Comparison of ENCODE assay signal across 8 cellular contexts in the genomic region with DNA sequence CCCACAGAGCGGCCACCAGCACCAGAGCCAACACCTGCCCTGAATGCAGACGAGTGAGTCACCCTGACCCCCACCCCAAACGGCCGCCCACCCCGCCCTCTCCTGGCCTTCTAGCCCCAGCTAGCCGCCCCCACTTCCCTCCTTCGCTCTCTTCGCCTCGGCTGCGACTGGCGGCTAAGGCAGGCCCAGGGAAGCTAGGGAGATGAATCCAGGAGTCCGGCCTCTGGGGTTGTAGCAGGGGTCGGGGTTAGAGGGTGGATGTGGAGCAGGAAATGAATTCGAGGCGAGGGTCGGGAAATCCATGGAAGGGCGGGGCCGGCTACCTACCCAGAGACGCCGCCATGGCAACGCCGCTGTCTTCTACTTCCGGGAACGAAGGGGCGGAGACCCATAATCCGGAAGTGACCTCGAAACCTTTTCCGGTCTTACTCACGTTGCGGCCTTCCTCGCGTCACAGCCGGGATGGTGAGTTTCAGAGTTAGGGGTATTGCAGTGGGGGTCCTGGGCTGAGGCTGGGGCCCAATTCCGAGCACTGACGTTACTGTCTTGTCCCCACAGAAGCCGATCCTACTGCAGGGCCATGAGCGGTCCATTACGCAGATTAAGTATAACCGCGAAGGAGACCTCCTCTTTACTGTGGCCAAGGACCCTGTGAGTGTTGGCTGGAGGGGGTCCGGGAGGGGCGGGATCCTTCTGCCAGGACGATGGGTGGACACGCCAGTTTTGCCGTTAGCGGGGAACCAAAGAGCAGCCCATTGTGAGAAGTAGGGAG. TPM values are rescaled to one million over a fixed set of nuclear protein-coding genes. Genes with fewer than 3 reads are reported as not detected.
DNase-seq lines count a peak whose midpoint lies in the region; ATAC-seq and TF ChIP-seq lines count a peak whose summit lies in the region.

A gene (plus strand): TSS at position 428 of the 772 bp plus-strand sequence. CDS start 35 bp downstream, at position 463.
A gene (minus strand): TSS at position 374 of the 772 bp plus-strand sequence. CDS start 31 bp downstream, at position 343.

- no peak for TF ChIP-seq CTCF in coronary artery (IDR thresholded peaks at IDR 0.05)

- H3K27me3 Mint-ChIP-seq in activated CD4-positive, alpha-beta T cell treated with anti-CD3 and anti-CD28 coated beads, Interleukin-2, amount 10 ng/mL, durations not matched to agents 7 days and 5 days = no peaks in the 10 kb centered on the region

- H3K4me3 ChIP-seq in coronary artery = peak within 1 kb of the TSS; percentile 94

- no peaks in the 10 kb centered on the region for H3K27me3 ChIP-seq in layer of hippocampus (ENCODE audit: control insufficient read depth, insufficient read depth, low read length)

- POLR2A ChIA-PET in activated CD4-positive, alpha-beta T cell treated with anti-CD3 and anti-CD28 coated beads, Interleukin-2, amount 10 ng/mL, durations not matched to agents 7 days and 5 days (lab: Charles Lee) = no interaction called here

- peaks cover 43% of the 10 kb centered on the region for H3K4me1 Mint-ChIP-seq in activated CD4-positive, alpha-beta T cell treated with anti-CD3 and anti-CD28 coated beads, Interleukin-2, amount 10 ng/mL, durations not matched to agents 7 days and 5 days

- peak; percentile 74 to 84 for DNase-seq in AML-193 (lab: John Stamatoyannopoulos, UW)
- DNase-seq in GM19238 (ENCODE audit: insufficient read length, low spot score) = peak; percentile 92
- peak; percentile 84 to 95 for DNase-seq in NCI-H526 (lab: John Stamatoyannopoulos, UW)
- DNase-seq in activated CD4-positive, alpha-beta T cell treated with anti-CD3 and anti-CD28 coated beads, Interleukin-2, amount 10 ng/mL, durations not matched to agents 7 days and 5 days = peak; percentile 96
- DNase-seq in coronary artery (ENCODE audit: low spot score) = peak; percentile 95
- peak; percentile 78 to 83 for DNase-seq in stimulated activated CD4-positive, alpha-beta T cell treated with anti-CD3 and anti-CD28 coated beads, Interleukin-1b, Interleukin-23, amount 100 ng/mL, for 4 hours (ENCODE audit: low read depth in 2 of 2)

- peak; percentile 95 for ATAC-seq in HG03442 (IDR thresholded peaks at IDR 0.05; ENCODE audit: unreplicated experiment)

- CTCF ChIA-PET in activated CD4-positive, alpha-beta T cell treated with anti-CD3 and anti-CD28 coated beads, Interleukin-2, amount 10 ng/mL, durations not matched to agents 7 days and 5 days (lab: Charles Lee) = interaction anchor here (0.6 to 1.4 kb wide), 2 partner anchors 37 to 476 kb away, joined by 3 to 5 read pairs; no protein-coding TSS in a partner anchor

- no peaks in the 10 kb centered on the region for H3K9me3 Mint-ChIP-seq in activated CD4-positive, alpha-beta T cell treated with anti-CD3 and anti-CD28 coated beads, Interleukin-2, amount 10 ng/mL, durations not matched to agents 7 days and 5 days

- H3K36me3 Mint-ChIP-seq in activated CD4-positive, alpha-beta T cell treated with anti-CD3 and anti-CD28 coated beads, Interleukin-2, amount 10 ng/mL, durations not matched to agents 7 days and 5 days (ENCODE audit: low read depth) = peaks cover 24% of the 10 kb centered on the region

- H3K27ac Mint-ChIP-seq in activated CD4-positive, alpha-beta T cell treated with anti-CD3 and anti-CD28 coated beads, Interleukin-2, amount 10 ng/mL, durations not matched to agents 7 days and 5 days = peak within 1 kb of the TSS; percentile 97

- peak within 1 kb of the TSS; percentile 84 to 97 for H3K27ac ChIP-seq in coronary artery
- peak within 1 kb of the TSS; percentile 88 for H3K27ac ChIP-seq in layer of hippocampus (ENCODE audit: low read depth, low read length)

- H3K4me3 Mint-ChIP-seq in activated CD4-positive, alpha-beta T cell treated with anti-CD3 and anti-CD28 coated beads, Interleukin-2, amount 10 ng/mL, durations not matched to agents 7 days and 5 days = peak within 1 kb of the TSS; percentile 99

RNA-seq across cellular contexts. Expression of the first gene that starts in this region (rescaled TPM):
- total RNA-seq in activated CD4-positive, alpha-beta T cell treated with anti-CD3 and anti-CD28 coated beads, Interleukin-2, amount 10 ng/mL, durations not matched to agents 7 days and 5 days = 100 to 1,000 TPM; 173 to 176 TPM

RNA-seq across cellular contexts. Expression of the second gene that starts in this region (rescaled TPM):
- 10 to 100 TPM; 13.2 to 15.0 TPM for total RNA-seq in activated CD4-positive, alpha-beta T cell treated with anti-CD3 and anti-CD28 coated beads, Interleukin-2, amount 10 ng/mL, durations not matched to agents 7 days and 5 days

Comparison
In these comparisons a context has a peak if more than half of its experiments do, and no peak if none do; other contexts are left out.
1. Peak in every context shown above with its lines: DNase-seq, ATAC-seq, H3K4me3 ChIP-seq and H3K27ac ChIP-seq.